Comparison of ENCODE assay signal across 23 cellular contexts in the genomic region with DNA sequence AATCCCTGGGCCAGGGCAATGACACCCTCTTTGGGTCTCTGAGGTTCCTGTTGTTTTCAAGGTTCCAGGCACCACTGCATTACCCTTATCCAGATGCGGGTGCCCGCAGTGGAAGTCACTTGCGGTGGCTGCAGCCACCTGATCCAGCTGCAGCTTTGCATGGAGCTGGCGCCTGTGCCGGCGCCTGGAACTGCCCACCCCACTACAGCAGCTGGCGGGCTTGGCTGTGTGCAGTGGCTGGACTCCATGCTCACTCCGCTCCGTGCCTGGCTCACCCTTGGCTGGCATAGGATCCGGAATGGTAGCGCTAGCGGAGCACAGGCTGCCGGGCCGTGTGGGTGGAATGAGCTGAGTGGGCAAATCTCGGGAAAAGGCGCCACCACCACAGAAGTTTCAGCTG.
"Had no signal": no experiment of that assay in that cellular context is flagged by ENCODE, and none has a peak within 500 bp of the region (broad histone marks: within the 10 kb centered on the region; RNA-seq: fewer than 3 reads in every experiment).

No MANE protein-coding gene starts in this region.

- H2AFZ ChIP-seq: parathyroid adenoma had no signal

- ATAC-seq: foreskin keratinocyte, psoas muscle had no signal

- H3K4me3 ChIP-seq: coronary artery, left ventricle myocardium inferior, lung, psoas muscle, sigmoid colon, skin epidermis, suprapubic skin, tibial artery, upper lobe of left lung, vagina had no signal

- DNase-seq: effector CD4-positive, alpha-beta T cell; endodermal cell; erythroblast; foreskin keratinocyte; immature natural killer cell; left ventricle myocardium inferior; mesenchymal stem cell; naive B cell; psoas muscle; retina; sigmoid colon; stimulated activated CD4-positive, alpha-beta T cell treated with anti-CD3 and anti-CD28 coated beads, Interleukin-12 subunit alpha, Interleukin-12 subunit beta, amount 100 ng/mL, for 4 hours; stimulated activated naive CD4-positive, alpha-beta T cell treated with Interleukin-2 at 50 U/mL for 16 hours; tibial artery had no signal

- H3K27me3 ChIP-seq: foreskin keratinocyte, sigmoid colon, suprapubic skin, tibial artery, upper lobe of left lung, vagina had no signal

- H3K27ac ChIP-seq: coronary artery, foreskin keratinocyte, left ventricle myocardium inferior, parathyroid adenoma, psoas muscle, sigmoid colon, skin epidermis, suprapubic skin, tibial artery, upper lobe of left lung, vagina had no signal

- H3K9ac ChIP-seq: parathyroid adenoma had no signal

- H3K36me3 ChIP-seq: left ventricle myocardium inferior, sigmoid colon, suprapubic skin, tibial artery, upper lobe of left lung, vagina had no signal

- H3K9me3 ChIP-seq: psoas muscle, vagina had no signal

- FAIRE-seq: endothelial cell of umbilical vein, keratinocyte had no signal

- H3K79me2 ChIP-seq: parathyroid adenoma had no signal

- H3K4me1 ChIP-seq: left ventricle myocardium inferior, parathyroid adenoma, psoas muscle, sigmoid colon, suprapubic skin, tibial artery, upper lobe of left lung, vagina had no signal
